ENCODE assay signal across 1 cellular context in the genomic region with DNA sequence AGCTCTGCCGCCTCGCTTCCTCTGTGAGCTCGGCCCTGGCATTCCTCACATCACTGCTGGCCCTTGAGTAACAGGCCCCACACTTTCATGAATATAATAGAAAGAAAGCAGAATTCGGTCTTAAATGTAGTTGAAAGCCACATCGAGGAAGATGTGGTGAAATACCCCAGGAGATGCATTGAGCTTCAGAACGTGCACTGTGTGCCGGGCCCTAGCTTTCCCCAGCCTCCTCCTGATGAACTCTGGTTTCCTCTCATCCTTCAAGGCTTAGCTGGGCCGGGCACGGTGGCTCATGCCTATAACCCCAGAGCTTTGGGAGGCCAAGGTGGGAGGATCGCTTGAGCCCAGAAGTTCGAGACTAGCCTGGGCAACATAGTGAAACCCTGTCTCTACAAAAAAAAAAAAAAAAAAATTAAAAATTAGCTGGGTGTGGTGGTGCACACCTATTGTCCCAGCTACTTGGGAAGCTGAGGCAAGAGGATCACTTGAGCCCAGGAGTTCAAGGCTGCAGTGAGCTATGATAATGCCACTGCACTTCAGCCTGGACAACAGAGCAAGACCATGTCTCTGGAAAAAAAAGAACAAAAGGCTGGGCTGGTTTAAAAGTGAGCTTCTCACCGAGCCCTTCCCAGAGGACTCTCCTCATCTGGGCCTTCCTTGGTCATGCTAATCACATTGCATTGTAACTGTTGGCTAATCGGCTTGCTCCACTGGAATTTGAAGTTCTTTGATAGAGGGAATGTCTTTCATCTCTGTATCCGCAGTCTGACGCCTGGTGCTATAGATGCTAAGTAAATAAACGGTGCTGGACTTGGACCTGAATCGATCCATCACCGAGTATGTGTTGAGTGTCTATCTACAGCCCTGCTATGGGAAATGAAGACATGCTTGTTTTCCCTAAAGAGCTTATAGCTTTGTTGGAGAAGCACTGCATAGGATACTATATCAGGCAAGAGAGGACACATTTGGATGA.
TF ChIP-seq lines count a peak whose summit lies in the region.

No MANE protein-coding gene starts in this region.

TF ChIP-seq in HepG2, 621 proteins besides CTCF, POLR2A, EP300 and RAD21 (continued from another document and continues in another):
- no peak for TF ChIP-seq GRHL1 (CRISPR knock-in tag; conservative IDR thresholded peaks at IDR 0.05)
- no peak for TF ChIP-seq ZFP36L2 (CRISPR knock-in tag; IDR thresholded peaks at IDR 0.05)
- TF ChIP-seq DMAP1 (CRISPR knock-in tag; IDR thresholded peaks at IDR 0.05): peak; percentile 92
- peak; percentile 100 for TF ChIP-seq NCOR1 (IDR thresholded peaks at IDR 0.05; ENCODE audit: borderline replicate concordance, low read length)
- TF ChIP-seq, protein P1, sequence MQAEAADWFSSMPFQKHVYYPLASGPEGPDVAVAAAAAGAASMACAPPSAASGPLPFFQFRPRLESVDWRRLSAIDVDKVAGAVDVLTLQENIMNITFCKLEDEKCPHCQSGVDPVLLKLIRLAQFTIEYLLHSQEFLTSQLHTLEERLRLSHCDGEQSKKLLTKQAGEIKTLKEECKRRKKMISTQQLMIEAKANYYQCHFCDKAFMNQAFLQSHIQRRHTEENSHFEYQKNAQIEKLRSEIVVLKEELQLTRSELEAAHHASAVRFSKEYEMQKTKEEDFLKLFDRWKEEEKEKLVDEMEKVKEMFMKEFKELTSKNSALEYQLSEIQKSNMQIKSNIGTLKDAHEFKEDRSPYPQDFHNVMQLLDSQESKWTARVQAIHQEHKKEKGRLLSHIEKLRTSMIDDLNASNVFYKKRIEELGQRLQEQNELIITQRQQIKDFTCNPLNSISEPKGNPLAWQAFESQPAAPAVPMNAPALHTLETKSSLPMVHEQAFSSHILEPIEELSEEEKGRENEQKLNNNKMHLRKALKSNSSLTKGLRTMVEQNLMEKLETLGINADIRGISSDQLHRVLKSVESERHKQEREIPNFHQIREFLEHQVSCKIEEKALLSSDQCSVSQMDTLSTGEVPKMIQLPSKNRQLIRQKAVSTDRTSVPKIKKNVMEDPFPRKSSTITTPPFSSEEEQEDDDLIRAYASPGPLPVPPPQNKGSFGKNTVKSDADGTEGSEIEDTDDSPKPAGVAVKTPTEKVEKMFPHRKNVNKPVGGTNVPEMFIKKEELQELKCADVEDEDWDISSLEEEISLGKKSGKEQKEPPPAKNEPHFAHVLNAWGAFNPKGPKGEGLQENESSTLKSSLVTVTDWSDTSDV (CRISPR knock-in tag; IDR thresholded peaks at IDR 0.05): no peak
- peak; percentile 92 for TF ChIP-seq DNMT3B (CRISPR knock-in tag; conservative IDR thresholded peaks at IDR 0.05)
- peak; percentile 100 for TF ChIP-seq ISL2 (CRISPR knock-in tag; IDR thresholded peaks at IDR 0.05)
- TF ChIP-seq, protein P2, sequence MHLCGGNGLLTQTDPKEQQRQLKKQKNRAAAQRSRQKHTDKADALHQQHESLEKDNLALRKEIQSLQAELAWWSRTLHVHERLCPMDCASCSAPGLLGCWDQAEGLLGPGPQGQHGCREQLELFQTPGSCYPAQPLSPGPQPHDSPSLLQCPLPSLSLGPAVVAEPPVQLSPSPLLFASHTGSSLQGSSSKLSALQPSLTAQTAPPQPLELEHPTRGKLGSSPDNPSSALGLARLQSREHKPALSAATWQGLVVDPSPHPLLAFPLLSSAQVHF (CRISPR knock-in tag; IDR thresholded peaks at IDR 0.05): no peak
- peak; percentile 86 for TF ChIP-seq ZNF441 (CRISPR knock-in tag; IDR thresholded peaks at IDR 0.05; ENCODE audit: borderline replicate concordance)
- TF ChIP-seq GPN1 (CRISPR knock-in tag; IDR thresholded peaks at IDR 0.05; ENCODE audit: borderline replicate concordance): no peak
- TF ChIP-seq, protein P3, sequence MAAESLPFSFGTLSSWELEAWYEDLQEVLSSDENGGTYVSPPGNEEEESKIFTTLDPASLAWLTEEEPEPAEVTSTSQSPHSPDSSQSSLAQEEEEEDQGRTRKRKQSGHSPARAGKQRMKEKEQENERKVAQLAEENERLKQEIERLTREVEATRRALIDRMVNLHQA (CRISPR knock-in tag; IDR thresholded peaks at IDR 0.05): no peak
- no peak for TF ChIP-seq ZMAT5 (CRISPR knock-in tag; IDR thresholded peaks at IDR 0.05; ENCODE audit: borderline replicate concordance, low read depth)
- TF ChIP-seq NR3C1 (CRISPR knock-in tag; IDR thresholded peaks at IDR 0.05): no peak
- TF ChIP-seq PAWR (CRISPR knock-in tag; IDR thresholded peaks at IDR 0.05; ENCODE audit: borderline replicate concordance): 0 out of 2 replicates have a peak, but pooled peaks have one; percentile 63
- peak; percentile 97 for TF ChIP-seq NCOA1 (CRISPR knock-in tag; IDR thresholded peaks at IDR 0.05)
- TF ChIP-seq SNAI1 (CRISPR knock-in tag; IDR thresholded peaks at IDR 0.05; ENCODE audit: borderline replicate concordance): peak; percentile 88; the same call in 1 of the 2 replicates
- TF ChIP-seq ZBTB37 (CRISPR knock-in tag; IDR thresholded peaks at IDR 0.05): no peak
- TF ChIP-seq ZNF124 (CRISPR knock-in tag; IDR thresholded peaks at IDR 0.05): peak; percentile 98
- TF ChIP-seq, protein P4, sequence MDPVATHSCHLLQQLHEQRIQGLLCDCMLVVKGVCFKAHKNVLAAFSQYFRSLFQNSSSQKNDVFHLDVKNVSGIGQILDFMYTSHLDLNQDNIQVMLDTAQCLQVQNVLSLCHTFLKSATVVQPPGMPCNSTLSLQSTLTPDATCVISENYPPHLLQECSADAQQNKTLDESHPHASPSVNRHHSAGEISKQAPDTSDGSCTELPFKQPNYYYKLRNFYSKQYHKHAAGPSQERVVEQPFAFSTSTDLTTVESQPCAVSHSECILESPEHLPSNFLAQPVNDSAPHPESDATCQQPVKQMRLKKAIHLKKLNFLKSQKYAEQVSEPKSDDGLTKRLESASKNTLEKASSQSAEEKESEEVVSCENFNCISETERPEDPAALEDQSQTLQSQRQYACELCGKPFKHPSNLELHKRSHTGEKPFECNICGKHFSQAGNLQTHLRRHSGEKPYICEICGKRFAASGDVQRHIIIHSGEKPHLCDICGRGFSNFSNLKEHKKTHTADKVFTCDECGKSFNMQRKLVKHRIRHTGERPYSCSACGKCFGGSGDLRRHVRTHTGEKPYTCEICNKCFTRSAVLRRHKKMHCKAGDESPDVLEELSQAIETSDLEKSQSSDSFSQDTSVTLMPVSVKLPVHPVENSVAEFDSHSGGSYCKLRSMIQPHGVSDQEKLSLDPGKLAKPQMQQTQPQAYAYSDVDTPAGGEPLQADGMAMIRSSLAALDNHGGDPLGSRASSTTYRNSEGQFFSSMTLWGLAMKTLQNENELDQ (CRISPR knock-in tag; IDR thresholded peaks at IDR 0.05; ENCODE audit: borderline replicate concordance): no peak
- TF ChIP-seq, protein P5, sequence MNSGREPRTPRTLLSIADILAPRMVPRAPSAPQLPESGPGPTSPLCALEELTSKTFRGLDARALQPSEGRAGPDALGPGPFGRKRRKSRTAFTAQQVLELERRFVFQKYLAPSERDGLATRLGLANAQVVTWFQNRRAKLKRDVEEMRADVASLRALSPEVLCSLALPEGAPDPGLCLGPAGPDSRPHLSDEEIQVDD (CRISPR knock-in tag; IDR thresholded peaks at IDR 0.05; ENCODE audit: borderline replicate concordance): no peak
- TF ChIP-seq ZNF143 (CRISPR knock-in tag; IDR thresholded peaks at IDR 0.05): peak; percentile 76
- no peak for TF ChIP-seq ZNF563 (CRISPR knock-in tag; IDR thresholded peaks at IDR 0.05)
- no peak for TF ChIP-seq ZNF337 (CRISPR knock-in tag; IDR thresholded peaks at IDR 0.05; ENCODE audit: borderline replicate concordance, low read depth)
- TF ChIP-seq PLSCR1 (CRISPR knock-in tag; IDR thresholded peaks at IDR 0.05; ENCODE audit: borderline replicate concordance): no peak
- no peak; the same call in 1 of the 2 replicates for TF ChIP-seq ZBTB42 (CRISPR knock-in tag; IDR thresholded peaks at IDR 0.05)
- TF ChIP-seq MLX (CRISPR knock-in tag; IDR thresholded peaks at IDR 0.05): peak; percentile 97
- peak; percentile 91; the same call in 1 of the 2 replicates for TF ChIP-seq ZNF256 (CRISPR knock-in tag; conservative IDR thresholded peaks at IDR 0.05)
- no peak for TF ChIP-seq ZFP41 (CRISPR knock-in tag; IDR thresholded peaks at IDR 0.05; ENCODE audit: borderline replicate concordance)
- TF ChIP-seq ZNF33A (CRISPR knock-in tag; IDR thresholded peaks at IDR 0.05; ENCODE audit: borderline replicate concordance): peak; percentile 7; the same call in 1 of the 2 replicates
- TF ChIP-seq ZNF121 (CRISPR knock-in tag; IDR thresholded peaks at IDR 0.05): peak; percentile 99
- TF ChIP-seq MZF1 (CRISPR knock-in tag; IDR thresholded peaks at IDR 0.05; ENCODE audit: borderline replicate concordance): no peak
- TF ChIP-seq SP140L (CRISPR knock-in tag; IDR thresholded peaks at IDR 0.05; ENCODE audit: borderline replicate concordance): peak; percentile 97; the same call in 1 of the 2 replicates
- peak; percentile 85; the same call in 1 of the 2 replicates for TF ChIP-seq ZNF788 (CRISPR knock-in tag; IDR thresholded peaks at IDR 0.05; ENCODE audit: borderline replicate concordance)
- TF ChIP-seq, protein P6, sequence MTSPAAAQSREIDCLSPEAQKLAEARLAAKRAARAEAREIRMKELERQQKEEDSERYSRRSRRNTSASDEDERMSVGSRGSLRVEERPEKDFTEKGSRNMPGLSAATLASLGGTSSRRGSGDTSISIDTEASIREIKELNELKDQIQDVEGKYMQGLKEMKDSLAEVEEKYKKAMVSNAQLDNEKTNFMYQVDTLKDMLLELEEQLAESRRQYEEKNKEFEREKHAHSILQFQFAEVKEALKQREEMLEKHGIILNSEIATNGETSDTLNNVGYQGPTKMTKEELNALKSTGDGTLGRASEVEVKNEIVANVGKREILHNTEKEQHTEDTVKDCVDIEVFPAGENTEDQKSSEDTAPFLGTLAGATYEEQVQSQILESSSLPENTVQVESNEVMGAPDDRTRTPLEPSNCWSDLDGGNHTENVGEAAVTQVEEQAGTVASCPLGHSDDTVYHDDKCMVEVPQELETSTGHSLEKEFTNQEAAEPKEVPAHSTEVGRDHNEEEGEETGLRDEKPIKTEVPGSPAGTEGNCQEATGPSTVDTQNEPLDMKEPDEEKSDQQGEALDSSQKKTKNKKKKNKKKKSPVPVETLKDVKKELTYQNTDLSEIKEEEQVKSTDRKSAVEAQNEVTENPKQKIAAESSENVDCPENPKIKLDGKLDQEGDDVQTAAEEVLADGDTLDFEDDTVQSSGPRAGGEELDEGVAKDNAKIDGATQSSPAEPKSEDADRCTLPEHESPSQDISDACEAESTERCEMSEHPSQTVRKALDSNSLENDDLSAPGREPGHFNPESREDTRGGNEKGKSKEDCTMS (CRISPR knock-in tag; conservative IDR thresholded peaks at IDR 0.05): no peak
- no peak for TF ChIP-seq EEA1 (CRISPR knock-in tag; IDR thresholded peaks at IDR 0.05; ENCODE audit: borderline replicate concordance)
- TF ChIP-seq JUNB (CRISPR knock-in tag; IDR thresholded peaks at IDR 0.05; ENCODE audit: borderline replicate concordance): peak; percentile 93; the same call in 1 of the 2 replicates
- TF ChIP-seq ATF7 (IDR thresholded peaks at IDR 0.05): peak; percentile 42; the same call in 1 of the 2 replicates
- peak; percentile 90; the same call in 1 of the 2 replicates for TF ChIP-seq ATF7 (CRISPR knock-in tag; IDR thresholded peaks at IDR 0.05)
- TF ChIP-seq ZNF598 (CRISPR knock-in tag; IDR thresholded peaks at IDR 0.05; ENCODE audit: borderline replicate concordance): no peak
- peak; percentile 82 for TF ChIP-seq ZNF24 (IDR thresholded peaks at IDR 0.05)
- peak; percentile 61 for TF ChIP-seq ZNF777 (CRISPR knock-in tag; IDR thresholded peaks at IDR 0.05)
- no peak for TF ChIP-seq ZNF737 (CRISPR knock-in tag; IDR thresholded peaks at IDR 0.05; ENCODE audit: borderline replicate concordance)
